ENCODE assay signal across 2 cellular contexts in the genomic region with DNA sequence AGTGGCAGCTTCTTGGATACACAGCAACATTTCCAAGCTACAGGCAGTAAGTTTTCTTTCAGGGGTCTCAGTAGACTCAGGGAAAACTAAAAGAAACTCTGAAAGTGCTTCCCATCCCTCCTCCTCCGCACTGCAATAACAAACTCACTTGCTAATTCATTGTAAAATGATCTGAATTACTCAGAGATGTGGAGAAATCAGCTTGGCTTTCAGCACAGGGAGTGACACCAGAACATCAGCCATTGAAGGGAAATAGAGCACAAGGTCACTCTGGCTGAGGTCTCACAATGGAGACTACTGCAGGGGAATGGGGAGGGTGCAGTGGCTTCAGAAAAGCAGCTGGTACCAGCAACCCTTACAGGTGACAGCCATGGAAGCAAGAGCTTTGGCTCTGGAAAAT.
TF ChIP-seq lines count a peak whose summit lies in the region.

No MANE protein-coding gene starts in this region.

TF ChIP-seq in IMR-90, 13 proteins besides CTCF, POLR2A, EP300 and RAD21:
- no peak for TF ChIP-seq BHLHE40 (IDR thresholded peaks at IDR 0.05; ENCODE audit: low read depth, low read length)
- no peak for TF ChIP-seq SMC3 (IDR thresholded peaks at IDR 0.05; ENCODE audit: low read depth, low read length)
- no peak for TF ChIP-seq MXI1 (IDR thresholded peaks at IDR 0.05; ENCODE audit: borderline replicate concordance, low read depth, low read length)
- no peak for TF ChIP-seq FOS (IDR thresholded peaks at IDR 0.05; ENCODE audit: low read depth, low read length)
- TF ChIP-seq NFE2L2 (IDR thresholded peaks at IDR 0.05; ENCODE audit: low read depth, low read length), result no peak
- TF ChIP-seq, protein P1, sequence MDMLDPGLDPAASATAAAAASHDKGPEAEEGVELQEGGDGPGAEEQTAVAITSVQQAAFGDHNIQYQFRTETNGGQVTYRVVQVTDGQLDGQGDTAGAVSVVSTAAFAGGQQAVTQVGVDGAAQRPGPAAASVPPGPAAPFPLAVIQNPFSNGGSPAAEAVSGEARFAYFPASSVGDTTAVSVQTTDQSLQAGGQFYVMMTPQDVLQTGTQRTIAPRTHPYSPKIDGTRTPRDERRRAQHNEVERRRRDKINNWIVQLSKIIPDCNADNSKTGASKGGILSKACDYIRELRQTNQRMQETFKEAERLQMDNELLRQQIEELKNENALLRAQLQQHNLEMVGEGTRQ (IDR thresholded peaks at IDR 0.05; ENCODE audit: low read depth, low read length), result no peak
- no peak for TF ChIP-seq CHD1 (IDR thresholded peaks at IDR 0.05; ENCODE audit: low read depth, low read length)
- no peak for TF ChIP-seq MAZ (IDR thresholded peaks at IDR 0.05; ENCODE audit: borderline replicate concordance, low read depth, low read length)
- TF ChIP-seq MAFK (IDR thresholded peaks at IDR 0.05; ENCODE audit: low read depth, low read length), result no peak
- TF ChIP-seq RCOR1 (IDR thresholded peaks at IDR 0.05; ENCODE audit: insufficient replicate concordance, low read length), result no peak
- no peak; the same call in 1 of the 2 replicates for TF ChIP-seq CEBPB (IDR thresholded peaks at IDR 0.05; ENCODE audit: low read depth, low read length)
- TF ChIP-seq, protein P2, sequence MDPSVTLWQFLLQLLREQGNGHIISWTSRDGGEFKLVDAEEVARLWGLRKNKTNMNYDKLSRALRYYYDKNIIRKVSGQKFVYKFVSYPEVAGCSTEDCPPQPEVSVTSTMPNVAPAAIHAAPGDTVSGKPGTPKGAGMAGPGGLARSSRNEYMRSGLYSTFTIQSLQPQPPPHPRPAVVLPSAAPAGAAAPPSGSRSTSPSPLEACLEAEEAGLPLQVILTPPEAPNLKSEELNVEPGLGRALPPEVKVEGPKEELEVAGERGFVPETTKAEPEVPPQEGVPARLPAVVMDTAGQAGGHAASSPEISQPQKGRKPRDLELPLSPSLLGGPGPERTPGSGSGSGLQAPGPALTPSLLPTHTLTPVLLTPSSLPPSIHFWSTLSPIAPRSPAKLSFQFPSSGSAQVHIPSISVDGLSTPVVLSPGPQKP (IDR thresholded peaks at IDR 0.05; ENCODE audit: borderline replicate concordance, low read depth, low read length), result no peak
- no peak for TF ChIP-seq RFX5 (IDR thresholded peaks at IDR 0.05; ENCODE audit: low read depth, low read length)

TF ChIP-seq in endothelial cell of umbilical vein, 7 proteins besides CTCF, POLR2A, EP300 and RAD21:
- TF ChIP-seq FOS (IDR thresholded peaks at IDR 0.05; ENCODE audit: borderline replicate concordance, insufficient read depth, low read length) (no peak), JUN (IDR thresholded peaks at IDR 0.05; ENCODE audit: borderline replicate concordance, insufficient read depth, insufficient read length, low read depth) (no peak), GATA2 (IDR thresholded peaks at IDR 0.05; ENCODE audit: insufficient read depth, insufficient read length, low read depth, low read length) (no peak), EZH2 (IDR thresholded peaks at IDR 0.05; ENCODE audit: borderline replicate concordance, low read depth, low read length, severe bottlenecking) (no peak), POLR2AphosphoS5 (IDR thresholded peaks at IDR 0.05; ENCODE audit: insufficient read depth, low read depth, low read length) (no peak), MYC (IDR thresholded peaks at IDR 0.05; ENCODE audit: low read depth, low read length) (no peak)
- TF ChIP-seq, protein P3, sequence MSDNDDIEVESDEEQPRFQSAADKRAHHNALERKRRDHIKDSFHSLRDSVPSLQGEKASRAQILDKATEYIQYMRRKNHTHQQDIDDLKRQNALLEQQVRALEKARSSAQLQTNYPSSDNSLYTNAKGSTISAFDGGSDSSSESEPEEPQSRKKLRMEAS (IDR thresholded peaks at IDR 0.05; ENCODE audit: insufficient read depth, insufficient read length), result no peak
